In the genomic region with DNA sequence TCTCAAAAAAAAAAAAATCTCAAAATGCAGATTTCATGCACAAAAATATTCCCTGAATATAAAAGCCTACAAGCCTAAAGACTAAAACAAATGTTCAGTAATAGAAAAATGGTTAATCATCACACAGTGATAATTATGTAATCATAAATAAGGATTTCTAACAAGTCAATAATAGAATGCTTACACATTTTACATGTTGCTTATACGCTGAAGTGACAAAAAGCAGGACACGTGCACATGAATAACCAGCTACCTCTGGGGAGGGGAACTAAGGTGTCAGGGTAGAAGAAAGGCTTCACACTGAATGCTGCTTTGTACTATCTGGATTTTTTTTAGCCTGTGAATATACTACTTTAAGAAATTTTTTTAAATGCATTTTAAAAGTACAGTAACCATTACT, we compare ENCODE assay signal across 8 cellular contexts.
"Had no signal": no experiment of that assay in that cellular context is flagged by ENCODE, and none has a peak within 500 bp of the region (broad histone marks: within the 10 kb centered on the region; RNA-seq: fewer than 3 reads in every experiment).

No MANE protein-coding gene starts in this region.

- ATAC-seq: GM12878 had no signal

- FAIRE-seq: G401.6, GM12878, GM12891, GM12892, GM18507, GM19239 had no signal

- H3K4me3 ChIP-seq: GM12878 had no signal

- DNase-seq: GDM1, GF-D8 had no signal
